ENCODE assay signal across 23 cellular contexts in the genomic region with DNA sequence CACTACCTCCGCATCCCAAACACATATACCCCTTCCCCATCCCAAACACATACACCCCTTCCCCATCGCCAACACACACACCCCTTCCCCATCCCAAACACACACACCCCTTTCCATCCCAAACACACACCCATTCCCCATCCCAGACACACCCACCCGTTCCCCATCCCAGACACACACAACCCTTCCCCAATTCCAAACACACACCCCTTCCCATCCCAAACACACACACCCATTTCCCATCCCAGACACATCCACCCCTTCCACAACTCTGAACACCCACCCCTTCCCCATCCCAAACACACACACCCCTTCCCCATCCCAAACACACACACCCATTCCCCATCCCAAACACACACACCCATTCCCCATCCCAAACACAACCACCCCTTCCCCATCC.
"Had no signal": no experiment of that assay in that cellular context is flagged by ENCODE, and none has a peak within 500 bp of the region (broad histone marks: within the 10 kb centered on the region; RNA-seq: fewer than 3 reads in every experiment).

No MANE protein-coding gene starts in this region.

- H3K27ac Mint-ChIP-seq: IgD-negative memory B cell had no signal

- H3K4me2 ChIP-seq: KMS-11 had no signal

- H3K27ac ChIP-seq: KMS-11, SJSA1, SK-N-MC had no signal

- ATAC-seq: K562 had no signal

- H3K4me3 Mint-ChIP-seq: IgD-negative memory B cell had no signal

- H3K27me3 ChIP-seq: SJSA1 had no signal

- H3K9ac ChIP-seq: KMS-11 had no signal

- H3K27me3 Mint-ChIP-seq: IgD-negative memory B cell had no signal

- H3K36me3 ChIP-seq: SJSA1 had no signal

- H3K4me1 ChIP-seq: SJSA1 had no signal

- H3K9me3 ChIP-seq: SJSA1 had no signal

- FAIRE-seq: K562, RCC 7860 had no signal

- DNase-seq: Kasumi-1, MM.1S, NCI-H1092 treated with DMSO at 0.1 percent for 48 hours, NCI-H1436, NCI-H187, NCI-H2029, NCI-H2081 treated with DMSO at 0.1 percent for 48 hours, NCI-H2171, NCI-H226, NCI-H446, NCI-H510A, NCI-H524 treated with DMSO at 0.1 percent for 48 hours, NCI-H69, NCI-H774, Right ventricle myocardium superior, RPMI8226, SIG-M5 had no signal

- H3K4me3 ChIP-seq: K562, SJSA1, SK-N-MC had no signal
